Comparison of ENCODE assay signal across 8 cellular contexts in the genomic region with DNA sequence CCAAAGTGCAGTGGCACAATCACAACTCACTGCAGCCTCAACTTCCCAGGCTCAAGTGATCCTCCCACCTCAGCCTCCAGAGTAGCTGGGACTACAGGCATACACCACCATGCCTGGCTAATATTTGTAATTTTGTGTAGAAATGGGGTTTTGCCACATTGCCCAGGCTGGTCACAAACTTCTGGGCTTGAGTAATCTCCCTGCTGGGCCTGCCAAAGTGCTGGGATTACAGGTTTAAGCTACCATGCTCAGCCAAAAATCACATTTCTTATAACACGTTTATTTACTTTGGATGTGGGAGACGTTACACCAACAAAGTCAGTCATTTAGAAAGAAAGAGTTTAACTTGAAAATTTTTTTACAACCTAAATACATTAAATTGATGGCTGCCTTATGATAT.
"Had no signal": no experiment of that assay in that cellular context is flagged by ENCODE, and none has a peak within 500 bp of the region (broad histone marks: within the 10 kb centered on the region; RNA-seq: fewer than 3 reads in every experiment).

No MANE protein-coding gene starts in this region.

- H3K36me3 ChIP-seq: HAP-1 had no signal

- ATAC-seq: HCT116 had no signal

- H3K27ac ChIP-seq: GM23248 had no signal

- H3K9me3 ChIP-seq: HAP-1 had no signal

- H3K4me3 ChIP-seq: GM23248, HAP-1 had no signal

- DNase-seq: GM23248, GOT3, H7, HFFc6, KBM-7 had no signal

- FAIRE-seq: HTR-8/SVneo had no signal

- H2AFZ ChIP-seq: GM23248 had no signal

- H3K9ac ChIP-seq: GM23248 had no signal
